Comparison of ENCODE assay signal across 18 cellular contexts in genomic region chr2:152402780-152403388, GRCh38.
DNase-seq lines count a peak whose midpoint lies in the region; FAIRE-seq and TF ChIP-seq lines count a peak whose summit lies in the region.
"Had no signal": no experiment of that assay in that cellular context is flagged by ENCODE, and none has a peak within 500 bp of the region (broad histone marks: within the 10 kb centered on the region; RNA-seq: fewer than 3 reads in every experiment).

No MANE protein-coding gene starts in this region.

- H3K4me1 ChIP-seq in astrocyte (ENCODE audit: insufficient read depth, low read length): peaks cover 26% of the 10 kb centered on the region

- no peaks in the 10 kb centered on the region for H3K36me3 ChIP-seq in astrocyte (ENCODE audit: insufficient read depth, low read length)
- H3K36me3 ChIP-seq: breast epithelium, gastroesophageal sphincter had no signal

- H3K27ac ChIP-seq in astrocyte (ENCODE audit: low read depth, low read length): no peak overlapping the region
- H3K27ac ChIP-seq: BLaER1 treated with 17β-estradiol and CSF1 and Interleukin-3, amounts not matched to agents 10 nM and 100 nM; gastroesophageal sphincter; skin epidermis had no signal

- no peak overlapping the region for H2AFZ ChIP-seq in astrocyte (ENCODE audit: low read depth, low read length)

- H3K9me3 Mint-ChIP-seq in astrocyte (ENCODE audit: unreplicated experiment) (no peaks in the 10 kb centered on the region), mesothelial cell of epicardium (no peaks in the 10 kb centered on the region)

- H3K4me3 Mint-ChIP-seq in astrocyte (ENCODE audit: unreplicated experiment) (no peak overlapping the region), mesothelial cell of epicardium (no peak overlapping the region)

- peaks cover 81% of the 10 kb centered on the region for H3K79me2 ChIP-seq in astrocyte (ENCODE audit: insufficient read depth, low read length)

- TF ChIP-seq CTCF in astrocyte (IDR thresholded peaks at IDR 0.05; ENCODE audit: insufficient read depth, low read depth, low read length): no peak
- TF ChIP-seq CTCF in mesothelial cell of epicardium (IDR thresholded peaks at IDR 0.05; ENCODE audit: unreplicated experiment): no peak

- no peak for FAIRE-seq in astrocyte (lab: Jason Lieb, UNC)

- H3K4me2 ChIP-seq in astrocyte (ENCODE audit: low read length): no peak overlapping the region

- DNase-seq in stimulated activated CD4-positive, alpha-beta T cell treated with anti-CD3 and anti-CD28 coated beads, Interleukin-4, amount 100 ng/mL, for 24 hours: peak; percentile 3
- no peak for DNase-seq in stimulated activated CD4-positive, alpha-beta T cell treated with anti-CD3 and anti-CD28 coated beads, Interleukin-2, amount 100 ng/mL, for 24 hours
- DNase-seq in astrocyte (ENCODE audit: low read depth) (peak; percentile 40), mesothelial cell of epicardium (ENCODE audit: low spot score in 2 of 2, unreplicated experiment in 2 of 2) (no peak), NCI-H526 treated with DMSO at 0.1 percent for 48 hours (lab: John Stamatoyannopoulos, UW) (no peak), AML-193 (lab: John Stamatoyannopoulos, UW) (no peak), mesenteric fat pad (ENCODE audit: low spot score) (no peak)
- DNase-seq: activated CD4-positive, CD25-positive, alpha-beta regulatory T cell treated with anti-CD3 and anti-CD28 coated beads, Interleukin-2, amount 50 U/mL, for 72 hours; activated effector memory CD4-positive, alpha-beta T cell treated with anti-CD3 and anti-CD28 coated beads, Interleukin-2, amount 50 U/mL, for 16 hours; H7; KG1; mesendoderm; NCI-H1694; NCI-H524 had no signal

- H3K9me3 ChIP-seq in astrocyte (ENCODE audit: insufficient read depth, low read depth, low read length): no peaks in the 10 kb centered on the region
- H3K9me3 ChIP-seq: breast epithelium, gastroesophageal sphincter had no signal

- H3K27me3 Mint-ChIP-seq in astrocyte (ENCODE audit: low read depth, unreplicated experiment): no peaks in the 10 kb centered on the region
- H3K27me3 Mint-ChIP-seq in mesothelial cell of epicardium (ENCODE audit: low read depth): no peaks in the 10 kb centered on the region

- peaks cover 40% of the 10 kb centered on the region for H4K20me1 ChIP-seq in astrocyte (ENCODE audit: insufficient read depth, low read length)

- H3K9ac ChIP-seq in astrocyte (ENCODE audit: low read length): no peak overlapping the region
- H3K9ac ChIP-seq: BLaER1 treated with 17β-estradiol and CSF1 and Interleukin-3, amounts not matched to agents 10 nM and 100 nM had no signal

- H3K4me1 Mint-ChIP-seq in astrocyte (ENCODE audit: low read depth, unreplicated experiment) (peaks cover 61% of the 10 kb centered on the region), mesothelial cell of epicardium (peaks cover 54% of the 10 kb centered on the region)

- H3K27me3 ChIP-seq in astrocyte (ENCODE audit: insufficient read depth, low read length): no peaks in the 10 kb centered on the region
- H3K27me3 ChIP-seq: BLaER1 treated with 17β-estradiol and CSF1 and Interleukin-3, amounts not matched to agents 10 nM and 100 nM; breast epithelium; gastroesophageal sphincter had no signal

- H3K27ac Mint-ChIP-seq in astrocyte (ENCODE audit: unreplicated experiment) (no peak overlapping the region), mesothelial cell of epicardium (peak overlapping the region; percentile 51)

- H3K36me3 Mint-ChIP-seq in astrocyte (ENCODE audit: low read depth, unreplicated experiment) (no peaks in the 10 kb centered on the region), mesothelial cell of epicardium (no peaks in the 10 kb centered on the region)

- H3K4me3 ChIP-seq in astrocyte (ENCODE audit: insufficient read depth, low read depth, low read length): no peak overlapping the region
- H3K4me3 ChIP-seq: BLaER1 treated with 17β-estradiol and CSF1 and Interleukin-3, amounts not matched to agents 10 nM and 100 nM; breast epithelium; gastroesophageal sphincter; skin epidermis had no signal

Comparison
In these comparisons a context has a peak if more than half of its experiments do, and no peak if none do; other contexts are left out.
1. DNase-seq: peak in stimulated activated CD4-positive, alpha-beta T cell treated with anti-CD3 and anti-CD28 coated beads, Interleukin-4, amount 100 ng/mL, for 24 hours (single experiment) and astrocyte (single experiment); none in stimulated activated CD4-positive, alpha-beta T cell treated with anti-CD3 and anti-CD28 coated beads, Interleukin-2, amount 100 ng/mL, for 24 hours (0 of 2), mesothelial cell of epicardium (0 of 2), NCI-H526 treated with DMSO at 0.1 percent for 48 hours (single experiment), AML-193 (0 of 2) and mesenteric fat pad (single experiment).